Comparison of ENCODE assay signal across 8 cellular contexts in genomic region chr7:107045195-107045960, GRCh38. TPM values are rescaled to one million over a fixed set of nuclear protein-coding genes. Genes with fewer than 3 reads are reported as not detected.
DNase-seq lines count a peak whose midpoint lies in the region; ATAC-seq lines count a peak whose summit lies in the region.

No MANE protein-coding gene starts in this region.

- H3K36me3 Mint-ChIP-seq in natural killer cell treated with Interleukin-12 subunit alpha and Interleukin-12 subunit beta and Interleukin-15 and Interleukin-18, amount 100 ng/mL, for 72 hours: no peaks in the 10 kb centered on the region

- H3K4me3 Mint-ChIP-seq in natural killer cell treated with Interleukin-12 subunit alpha and Interleukin-12 subunit beta and Interleukin-15 and Interleukin-18, amount 100 ng/mL, for 72 hours: peak overlapping the region; percentile 84

- no peaks in the 10 kb centered on the region for H3K9me3 ChIP-seq in endocrine pancreas (ENCODE audit: control insufficient read depth, low read length)

- no peaks in the 10 kb centered on the region for H3K36me3 ChIP-seq in endocrine pancreas (ENCODE audit: control insufficient read depth, insufficient read depth, low read length)

- peak overlapping the region in 1 of 2 donors; percentile 14 for H3K27ac Mint-ChIP-seq in natural killer cell treated with Interleukin-12 subunit alpha and Interleukin-12 subunit beta and Interleukin-15 and Interleukin-18, amount 100 ng/mL, for 72 hours

- peak overlapping the region; percentile 57 for H3K9ac ChIP-seq in endocrine pancreas (ENCODE audit: control insufficient read depth, insufficient read depth, low read length)

- H3K9me3 Mint-ChIP-seq in natural killer cell treated with Interleukin-12 subunit alpha and Interleukin-12 subunit beta and Interleukin-15 and Interleukin-18, amount 100 ng/mL, for 72 hours: no peaks in the 10 kb centered on the region

- peaks cover 6% of the 10 kb centered on the region for H3K4me1 ChIP-seq in endocrine pancreas (ENCODE audit: control insufficient read depth, insufficient read depth, low read length)

- DNase-seq in NCI-H82 (lab: John Stamatoyannopoulos, UW) (peak; percentile 27), NCI-H82 treated with DMSO at 0.1 percent for 48 hours (lab: John Stamatoyannopoulos, UW; ENCODE audit: unreplicated experiment) (no peak), OCI-M1 (lab: John Stamatoyannopoulos, UW) (peak; percentile 33), activated gamma-delta T cell treated with Interleukin-2 at 50 U/mL for 16 hours (no peak)
- DNase-seq in natural killer cell treated with Interleukin-12 subunit alpha and Interleukin-12 subunit beta and Interleukin-15 and Interleukin-18, amount 100 ng/mL, for 72 hours (ENCODE audit: low spot score): no peak

- H3K4me1 Mint-ChIP-seq in natural killer cell treated with Interleukin-12 subunit alpha and Interleukin-12 subunit beta and Interleukin-15 and Interleukin-18, amount 100 ng/mL, for 72 hours (ENCODE audit: low read depth in 2 of 2): peaks cover 12 to 14% of the 10 kb centered on the region in 2 donors

- H3K27me3 ChIP-seq in endocrine pancreas (ENCODE audit: control insufficient read depth, insufficient read depth, low read length): no peaks in the 10 kb centered on the region

- peak overlapping the region; percentile 83 for H3K4me3 ChIP-seq in endocrine pancreas (ENCODE audit: control insufficient read depth, insufficient read depth, low read length)

- ATAC-seq in natural killer cell treated with Interleukin-12 subunit alpha and Interleukin-12 subunit beta and Interleukin-15 and Interleukin-18, amount 100 ng/mL, for 72 hours: no peak
- ATAC-seq in HG02973 (IDR thresholded peaks at IDR 0.05; ENCODE audit: unreplicated experiment) (no peak), GM21423 (IDR thresholded peaks at IDR 0.05; ENCODE audit: unreplicated experiment) (no peak)

- peaks cover 27 to 50% of the 10 kb centered on the region in 2 donors for H3K27me3 Mint-ChIP-seq in natural killer cell treated with Interleukin-12 subunit alpha and Interleukin-12 subunit beta and Interleukin-15 and Interleukin-18, amount 100 ng/mL, for 72 hours

RNA-seq across cellular contexts. Expression of gene PRKAR2B, which starts 0.9 kb away (rescaled TPM):
- 1 to 10 TPM in 1 of 2 donors, under 1 TPM in 1; 0.57 to 4.7 TPM for total RNA-seq in natural killer cell treated with Interleukin-12 subunit alpha and Interleukin-12 subunit beta and Interleukin-15 and Interleukin-18, amount 100 ng/mL, for 72 hours

Comparison
In these comparisons a context has a peak if more than half of its experiments do, and no peak if none do; other contexts are left out.
1. DNase-seq: peak in NCI-H82 (single experiment) and OCI-M1 (single experiment); none in NCI-H82 treated with DMSO at 0.1 percent for 48 hours (single experiment), natural killer cell treated with Interleukin-12 subunit alpha and Interleukin-12 subunit beta and Interleukin-15 and Interleukin-18, amount 100 ng/mL, for 72 hours (single experiment) and activated gamma-delta T cell treated with Interleukin-2 at 50 U/mL for 16 hours (single experiment).